ENCODE assay signal across 10 cellular contexts in the genomic region with DNA sequence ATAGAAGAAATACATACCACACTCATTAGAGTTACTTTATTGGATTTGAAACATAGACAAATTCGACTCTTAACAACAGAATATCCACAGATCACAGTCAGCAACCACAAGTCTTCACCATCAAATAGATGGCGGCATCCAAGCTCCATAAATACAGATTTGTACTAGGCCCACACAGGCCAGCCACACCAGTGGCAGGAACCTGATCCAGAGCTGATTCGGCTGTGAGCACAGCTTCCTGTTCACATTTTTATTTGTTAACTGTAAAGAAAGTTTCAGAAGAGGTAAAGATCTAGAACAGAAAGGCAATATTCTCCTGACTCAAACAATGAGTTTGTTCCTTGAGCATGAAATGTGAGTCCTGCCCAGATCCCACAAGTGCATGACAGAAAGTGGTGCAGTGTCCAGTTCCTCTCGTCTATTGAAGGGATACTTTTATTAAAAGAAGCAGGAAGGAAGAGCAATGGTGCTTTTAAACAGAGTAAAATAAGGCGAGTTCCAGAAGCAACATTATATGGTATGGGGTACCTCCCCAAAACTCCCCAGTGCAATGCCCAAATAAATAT.
DNase-seq lines count a peak whose midpoint lies in the region; ATAC-seq and TF ChIP-seq lines count a peak whose summit lies in the region.
"Had no signal": no experiment of that assay in that cellular context is flagged by ENCODE, and none has a peak within 500 bp of the region (broad histone marks: within the 10 kb centered on the region; RNA-seq: fewer than 3 reads in every experiment).

No MANE protein-coding gene starts in this region.

- peaks cover 26% of the 10 kb centered on the region for H3K4me1 Mint-ChIP-seq in activated naive CD4-positive, alpha-beta T cell treated with anti-CD3 and anti-CD28 coated beads, Interleukin-2, amount 10 ng/mL, durations not matched to agents 7 days and 5 days

- H3K4me1 ChIP-seq in hepatocyte (ENCODE audit: insufficient read depth) (peaks cover 32% of the 10 kb centered on the region), thoracic aorta (ENCODE audit: control insufficient read depth in 1 of 2, low read depth in 2 of 2) (peaks cover 12 to 33% of the 10 kb centered on the region in 2 donors)

- peak overlapping the region; percentile 17 for H3K27ac ChIP-seq in hepatocyte
- H3K27ac ChIP-seq in thoracic aorta, result peak overlapping the region; percentile 8 to 80

- H3K36me3 ChIP-seq in hepatocyte (replicated peaks; ENCODE audit: insufficient read depth, low read depth) (no peaks in the 10 kb centered on the region), thoracic aorta (no peaks in the 10 kb centered on the region)

- H3K4me2 ChIP-seq in hepatocyte, result peak overlapping the region; percentile 20

- no peak for ATAC-seq in thoracic aorta (ENCODE audit: insufficient number of reproducible peaks, low FRiP score, low read depth)
- ATAC-seq in GM19035 (IDR thresholded peaks at IDR 0.05; ENCODE audit: unreplicated experiment), result no peak

- H2AFZ ChIP-seq in hepatocyte, result no peak overlapping the region

- H3K9me3 Mint-ChIP-seq in activated naive CD4-positive, alpha-beta T cell treated with anti-CD3 and anti-CD28 coated beads, Interleukin-2, amount 10 ng/mL, durations not matched to agents 7 days and 5 days, result no peaks in the 10 kb centered on the region

- H3K27me3 ChIP-seq in hepatocyte, result no peaks in the 10 kb centered on the region
- H3K27me3 ChIP-seq in thoracic aorta (replicated peaks; ENCODE audit: insufficient read depth), result no peaks in the 10 kb centered on the region

- H3K4me3 Mint-ChIP-seq in activated naive CD4-positive, alpha-beta T cell treated with anti-CD3 and anti-CD28 coated beads, Interleukin-2, amount 10 ng/mL, durations not matched to agents 7 days and 5 days, result no peak overlapping the region
- H3K4me3 Mint-ChIP-seq: activated naive CD8-positive, alpha-beta T cell treated with anti-CD3 and anti-CD28 coated beads for 36 hours had no signal

- peaks cover 41% of the 10 kb centered on the region for H3K36me3 Mint-ChIP-seq in activated naive CD4-positive, alpha-beta T cell treated with anti-CD3 and anti-CD28 coated beads, Interleukin-2, amount 10 ng/mL, durations not matched to agents 7 days and 5 days

- no peaks in the 10 kb centered on the region for H3K9me2 ChIP-seq in hepatocyte (replicated peaks; ENCODE audit: insufficient read depth)

- no peak overlapping the region for H3K27ac Mint-ChIP-seq in activated naive CD4-positive, alpha-beta T cell treated with anti-CD3 and anti-CD28 coated beads, Interleukin-2, amount 10 ng/mL, durations not matched to agents 7 days and 5 days
- H3K27ac Mint-ChIP-seq: activated naive CD8-positive, alpha-beta T cell treated with anti-CD3 and anti-CD28 coated beads for 36 hours had no signal

- H3K27me3 Mint-ChIP-seq in activated naive CD4-positive, alpha-beta T cell treated with anti-CD3 and anti-CD28 coated beads, Interleukin-2, amount 10 ng/mL, durations not matched to agents 7 days and 5 days, result no peaks in the 10 kb centered on the region
- H3K27me3 Mint-ChIP-seq: activated naive CD8-positive, alpha-beta T cell treated with anti-CD3 and anti-CD28 coated beads for 36 hours had no signal

- no peaks in the 10 kb centered on the region for H4K20me1 ChIP-seq in hepatocyte (ENCODE audit: insufficient read depth, poor library complexity, severe bottlenecking)

- 84% methylated on average over 5 of the region's 5 CpGs for WGBS in hepatocyte (ENCODE audit: low lambda C conversion rate, missing lambda C conversion rate)

- CTCF ChIA-PET in activated naive CD4-positive, alpha-beta T cell treated with anti-CD3 and anti-CD28 coated beads, Interleukin-2, amount 10 ng/mL, durations not matched to agents 7 days and 5 days (lab: Charles Lee), result interaction anchor here (1.0 to 1.9 kb wide), 2 partner anchors 37 to 96 kb away, joined by 4 to 5 read pairs; no protein-coding TSS in a partner anchor

- H3K9me3 ChIP-seq in hepatocyte (ENCODE audit: low read depth) (no peaks in the 10 kb centered on the region), thoracic aorta (no peaks in the 10 kb centered on the region)

- DNase-seq in activated naive CD4-positive, alpha-beta T cell treated with anti-CD3 and anti-CD28 coated beads, Interleukin-2, amount 10 ng/mL, durations not matched to agents 7 days and 5 days, result peak; percentile 40
- DNase-seq in activated naive CD4-positive, alpha-beta T cell treated with Interleukin-2 at 50 U/mL for 16 hours, result no peak
- DNase-seq in activated CD4-positive, alpha-beta T cell treated with anti-CD3 and anti-CD28 coated beads, Interleukin-2, amount 50 U/mL, for 1 hour, result peak; percentile 7
- DNase-seq in hepatocyte (ENCODE audit: low spot score), result no peak
- no peak for DNase-seq in thoracic aorta (ENCODE audit: low spot score)
- no peak for DNase-seq in GF-D8 (lab: John Stamatoyannopoulos, UW)
- no peak for DNase-seq in AG08395 (ENCODE audit: low spot score)
- DNase-seq: activated naive CD8-positive, alpha-beta T cell treated with anti-CD3 and anti-CD28 coated beads for 36 hours; NCI-H69 had no signal

- peaks cover 64% of the 10 kb centered on the region for H3K79me2 ChIP-seq in hepatocyte

- H3K4me3 ChIP-seq in hepatocyte (no peak overlapping the region), thoracic aorta (peak overlapping the region; percentile 26)

- TF ChIP-seq CTCF in hepatocyte (IDR thresholded peaks at IDR 0.05; ENCODE audit: poor library complexity) (no peak), thoracic aorta (IDR thresholded peaks at IDR 0.05) (no peak)

Comparison
In these comparisons a context has a peak if more than half of its experiments do, and no peak if none do; other contexts are left out.
1. DNase-seq: peak in activated naive CD4-positive, alpha-beta T cell treated with anti-CD3 and anti-CD28 coated beads, Interleukin-2, amount 10 ng/mL, durations not matched to agents 7 days and 5 days (single experiment) and activated CD4-positive, alpha-beta T cell treated with anti-CD3 and anti-CD28 coated beads, Interleukin-2, amount 50 U/mL, for 1 hour (single experiment); none in activated naive CD4-positive, alpha-beta T cell treated with Interleukin-2 at 50 U/mL for 16 hours (single experiment), hepatocyte (single experiment), thoracic aorta (single experiment), GF-D8 (single experiment) and AG08395 (single experiment).